Comparison of ENCODE assay signal across 19 cellular contexts in the genomic region with DNA sequence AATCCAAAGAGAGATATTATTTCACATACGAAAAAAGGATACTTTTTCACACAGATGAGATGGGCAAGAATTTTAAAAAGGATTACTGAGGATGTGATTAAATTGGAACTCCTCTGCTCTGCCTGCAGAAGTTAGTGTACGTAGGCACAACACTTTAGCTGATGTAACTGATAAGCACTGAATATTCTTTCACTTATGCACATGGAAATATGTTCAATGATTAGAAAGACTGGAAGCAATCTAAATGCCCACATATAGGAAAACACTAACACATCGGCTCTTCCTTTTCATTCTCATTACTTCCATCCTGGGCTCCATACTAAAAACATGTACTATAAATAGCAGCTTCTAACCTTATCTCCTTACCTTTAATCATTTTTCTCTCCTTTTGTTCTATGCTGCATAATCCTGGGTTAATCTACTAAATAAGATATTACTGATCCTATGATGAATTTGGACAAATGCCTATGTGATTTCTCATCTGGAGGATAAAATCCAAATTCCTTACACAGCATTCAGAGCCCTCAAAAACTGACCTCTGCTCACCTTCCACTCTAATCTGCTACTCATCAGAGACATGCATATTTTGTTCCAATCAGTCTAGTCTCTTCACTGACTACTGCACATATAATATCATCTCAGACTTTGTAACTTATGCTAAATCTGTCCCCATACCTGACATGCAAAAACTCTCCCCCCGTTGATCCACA.
DNase-seq lines count a peak whose midpoint lies in the region; ATAC-seq and TF ChIP-seq lines count a peak whose summit lies in the region.
"Had no signal": no experiment of that assay in that cellular context is flagged by ENCODE, and none has a peak within 500 bp of the region (broad histone marks: within the 10 kb centered on the region; RNA-seq: fewer than 3 reads in every experiment).

No MANE protein-coding gene starts in this region.

- H3K36me3 ChIP-seq in breast epithelium = no peaks in the 10 kb centered on the region
- no peaks in the 10 kb centered on the region for H3K36me3 ChIP-seq in upper lobe of right lung

- peak overlapping the region; percentile 58 for H3K4me3 Mint-ChIP-seq in MCF 10A (ENCODE audit: unreplicated experiment)
- H3K4me3 Mint-ChIP-seq: activated CD4-positive, alpha-beta T cell treated with anti-CD3 and anti-CD28 coated beads, Interleukin-2, amount 10 ng/mL, durations not matched to agents 7 days and 5 days; naive thymus-derived CD4-positive, alpha-beta T cell; stimulated activated naive CD8-positive, alpha-beta T cell treated with anti-CD3 and anti-CD28 coated beads, Interleukin-15, Interleukin-2, amounts not matched to agents 100 ng/mL and 50 ng/mL, for 24 hours had no signal

- H3K27me3 ChIP-seq in breast epithelium (no peaks in the 10 kb centered on the region), upper lobe of right lung (no peaks in the 10 kb centered on the region)

- H3K9me3 Mint-ChIP-seq in MCF 10A (ENCODE audit: unreplicated experiment) = no peaks in the 10 kb centered on the region
- H3K9me3 Mint-ChIP-seq: activated CD4-positive, alpha-beta T cell treated with anti-CD3 and anti-CD28 coated beads, Interleukin-2, amount 10 ng/mL, durations not matched to agents 7 days and 5 days; stimulated activated naive CD8-positive, alpha-beta T cell treated with anti-CD3 and anti-CD28 coated beads, Interleukin-15, Interleukin-2, amounts not matched to agents 100 ng/mL and 50 ng/mL, for 24 hours had no signal

- TF ChIP-seq POLR2A in breast epithelium (IDR thresholded peaks at IDR 0.05) = no peak

- H3K36me3 Mint-ChIP-seq in MCF 10A (ENCODE audit: insufficient read depth, unreplicated experiment) = peaks cover 7% of the 10 kb centered on the region
- H3K36me3 Mint-ChIP-seq: naive thymus-derived CD4-positive, alpha-beta T cell had no signal

- TF ChIP-seq CTCF in MCF 10A (IDR thresholded peaks at IDR 0.05; ENCODE audit: unreplicated experiment) = no peak
- TF ChIP-seq CTCF in breast epithelium (IDR thresholded peaks at IDR 0.05) = no peak
- TF ChIP-seq CTCF in upper lobe of right lung (IDR thresholded peaks at IDR 0.05) = no peak

- H3K9me3 ChIP-seq in breast epithelium (no peaks in the 10 kb centered on the region), upper lobe of right lung (no peaks in the 10 kb centered on the region)

- H3K4me1 ChIP-seq in breast epithelium = no peaks in the 10 kb centered on the region
- H3K4me1 ChIP-seq in upper lobe of right lung = peaks cover 23% of the 10 kb centered on the region

- no peak for ATAC-seq in GM19467 (IDR thresholded peaks at IDR 0.05; ENCODE audit: unreplicated experiment)
- no peak for ATAC-seq in upper lobe of right lung
- ATAC-seq: K562; naive thymus-derived CD4-positive, alpha-beta T cell had no signal

- intact Hi-C loops in MCF 10A (cut with micrococcal nuclease) = loop anchor here (1.0 to 10.0 kb wide), 7 partner anchors 115 to 351 kb away; no protein-coding TSS in a partner anchor
- intact Hi-C loops in breast epithelium (cut with DNase I; ENCODE audit: low total_unique reads) = no loop called here
- intact Hi-C loops in upper lobe of right lung (cut with DNase I) = no loop called here

- H3K27ac ChIP-seq in breast epithelium (no peak overlapping the region), upper lobe of right lung (no peak overlapping the region)
- H3K27ac ChIP-seq: 22Rv1 had no signal

- H3K4me3 ChIP-seq in breast epithelium (no peak overlapping the region), upper lobe of right lung (no peak overlapping the region)
- H3K4me3 ChIP-seq: K562 had no signal

- CTCF ChIA-PET in MCF 10A (lab: Yijun Ruan, JAX) = interaction anchor here (0.6 to 1.2 kb wide), 3 partner anchors 25 to 561 kb away, joined by 3 to 5 read pairs (median 3); no protein-coding TSS in a partner anchor

- BruUV-seq in MCF 10A (replicated peaks; lab: Mats Ljungman, UMichigan) = TSS peak; percentile 33

- no peaks in the 10 kb centered on the region for H3K27me3 Mint-ChIP-seq in MCF 10A (ENCODE audit: insufficient read depth, unreplicated experiment)
- H3K27me3 Mint-ChIP-seq: activated CD4-positive, alpha-beta T cell treated with anti-CD3 and anti-CD28 coated beads, Interleukin-2, amount 10 ng/mL, durations not matched to agents 7 days and 5 days; naive thymus-derived CD4-positive, alpha-beta T cell; stimulated activated naive CD8-positive, alpha-beta T cell treated with anti-CD3 and anti-CD28 coated beads, Interleukin-15, Interleukin-2, amounts not matched to agents 100 ng/mL and 50 ng/mL, for 24 hours had no signal

- DNase-seq in MCF 10A (ENCODE audit: unreplicated experiment) (no peak), breast epithelium (ENCODE audit: low spot score in 2 of 2) (no peak), amniotic epithelial cell (ENCODE audit: low read depth) (peak; percentile 60), iris pigment epithelial cell (ENCODE audit: low read depth) (peak; percentile 67), upper lobe of right lung (no peak), AG20443 (ENCODE audit: low spot score) (no peak), SKM-1 treated with dmso at 0.1 percent for 144 hours (lab: John Stamatoyannopoulos, UW; ENCODE audit: unreplicated experiment) (no peak)
- DNase-seq: activated CD4-positive, alpha-beta T cell treated with anti-CD3 and anti-CD28 coated beads, Interleukin-2, amount 10 ng/mL, durations not matched to agents 7 days and 5 days; activated T-cell treated with anti-CD3 and anti-CD28 coated beads, Interleukin-2, amount 50 U/mL, for 48 hours; effector CD8-positive, alpha-beta T cell; naive thymus-derived CD4-positive, alpha-beta T cell; NCI-H1417; NCI-H446 treated with DMSO at 0.1 percent for 48 hours; right cardiac atrium; T-helper 9 cell had no signal

- peaks cover 33% of the 10 kb centered on the region for H3K4me1 Mint-ChIP-seq in MCF 10A (ENCODE audit: insufficient read depth, unreplicated experiment)
- H3K4me1 Mint-ChIP-seq: activated CD4-positive, alpha-beta T cell treated with anti-CD3 and anti-CD28 coated beads, Interleukin-2, amount 10 ng/mL, durations not matched to agents 7 days and 5 days; naive thymus-derived CD4-positive, alpha-beta T cell had no signal

- POLR2A ChIA-PET in MCF 10A (lab: Yijun Ruan, JAX) = interaction anchor here (0.6 to 8.3 kb wide), 16 partner anchors 8 to 272 kb away, joined by 3 to 91 read pairs (median 6); partner anchors contain the start of gene PDGFC

- peak overlapping the region; percentile 52 for H3K27ac Mint-ChIP-seq in MCF 10A (ENCODE audit: low read depth, unreplicated experiment)
- H3K27ac Mint-ChIP-seq: activated CD4-positive, alpha-beta T cell treated with anti-CD3 and anti-CD28 coated beads, Interleukin-2, amount 10 ng/mL, durations not matched to agents 7 days and 5 days; naive thymus-derived CD4-positive, alpha-beta T cell; stimulated activated naive CD8-positive, alpha-beta T cell treated with anti-CD3 and anti-CD28 coated beads, Interleukin-15, Interleukin-2, amounts not matched to agents 100 ng/mL and 50 ng/mL, for 24 hours had no signal

Comparison
In these comparisons a context has a peak if more than half of its experiments do, and no peak if none do; other contexts are left out.
1. DNase-seq: peak in amniotic epithelial cell (single experiment) and iris pigment epithelial cell (single experiment); none in MCF 10A (single experiment), breast epithelium (0 of 2), upper lobe of right lung (single experiment), AG20443 (single experiment) and SKM-1 treated with dmso at 0.1 percent for 144 hours (single experiment).